Comparison of ENCODE assay signal across 1 cellular context in the genomic region with DNA sequence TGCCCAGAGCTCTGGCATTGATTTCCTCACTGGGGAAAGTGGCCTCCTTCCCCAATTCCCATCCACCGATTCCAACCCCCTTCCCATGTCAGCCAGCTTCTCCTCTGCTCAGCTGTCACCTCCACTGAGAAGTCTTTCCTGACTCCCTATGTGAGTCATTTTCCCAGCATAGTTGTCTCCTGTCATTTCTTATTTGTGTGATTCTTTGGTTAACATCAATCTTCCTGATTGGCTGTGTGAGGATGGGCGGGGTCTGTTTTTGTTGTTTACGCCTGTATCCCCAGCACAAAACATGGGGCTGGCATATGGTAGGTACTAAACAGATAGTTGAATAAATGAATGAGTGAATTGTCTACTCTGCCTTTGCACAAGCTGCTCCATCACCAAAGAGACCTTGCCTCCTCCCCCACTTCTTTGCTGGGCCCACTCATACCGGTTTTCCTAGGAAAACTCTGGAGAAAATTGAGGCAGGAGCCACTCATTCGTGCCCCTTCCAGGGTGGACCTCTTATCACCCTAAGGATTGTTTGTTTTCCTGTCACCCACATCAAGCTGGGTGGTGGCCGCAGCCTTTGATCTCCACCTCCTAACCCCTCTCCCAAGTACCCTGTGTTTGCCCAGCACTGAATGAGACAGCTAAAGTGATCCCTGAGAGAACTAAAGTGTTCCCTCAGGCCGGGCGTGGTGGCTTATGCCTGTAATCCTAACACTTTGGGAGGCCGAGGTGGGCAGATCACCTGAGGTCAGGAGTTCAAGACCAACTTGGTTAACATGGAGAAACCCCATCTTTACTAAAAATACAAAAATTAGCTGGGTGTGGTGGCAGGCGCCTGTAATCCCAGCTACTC.
A peak's percentile ranks its signal among the peaks of the same experiment; 100 is the strongest.
TF ChIP-seq lines count a peak whose summit lies in the region.

No MANE protein-coding gene starts in this region.

TF ChIP-seq in SK-N-SH, 30 proteins besides CTCF, POLR2A, EP300 and RAD21:
- no peak for TF ChIP-seq GATA2 (CRISPR knock-in tag; IDR thresholded peaks at IDR 0.05)
- TF ChIP-seq, protein P1, sequence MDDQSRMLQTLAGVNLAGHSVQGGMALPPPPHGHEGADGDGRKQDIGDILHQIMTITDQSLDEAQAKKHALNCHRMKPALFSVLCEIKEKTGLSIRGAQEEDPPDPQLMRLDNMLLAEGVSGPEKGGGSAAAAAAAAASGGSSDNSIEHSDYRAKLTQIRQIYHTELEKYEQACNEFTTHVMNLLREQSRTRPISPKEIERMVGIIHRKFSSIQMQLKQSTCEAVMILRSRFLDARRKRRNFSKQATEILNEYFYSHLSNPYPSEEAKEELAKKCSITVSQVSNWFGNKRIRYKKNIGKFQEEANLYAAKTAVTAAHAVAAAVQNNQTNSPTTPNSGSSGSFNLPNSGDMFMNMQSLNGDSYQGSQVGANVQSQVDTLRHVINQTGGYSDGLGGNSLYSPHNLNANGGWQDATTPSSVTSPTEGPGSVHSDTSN (IDR thresholded peaks at IDR 0.05): peak; percentile 44
